8 cellular contexts compared by ENCODE assay signal in the genomic region with DNA sequence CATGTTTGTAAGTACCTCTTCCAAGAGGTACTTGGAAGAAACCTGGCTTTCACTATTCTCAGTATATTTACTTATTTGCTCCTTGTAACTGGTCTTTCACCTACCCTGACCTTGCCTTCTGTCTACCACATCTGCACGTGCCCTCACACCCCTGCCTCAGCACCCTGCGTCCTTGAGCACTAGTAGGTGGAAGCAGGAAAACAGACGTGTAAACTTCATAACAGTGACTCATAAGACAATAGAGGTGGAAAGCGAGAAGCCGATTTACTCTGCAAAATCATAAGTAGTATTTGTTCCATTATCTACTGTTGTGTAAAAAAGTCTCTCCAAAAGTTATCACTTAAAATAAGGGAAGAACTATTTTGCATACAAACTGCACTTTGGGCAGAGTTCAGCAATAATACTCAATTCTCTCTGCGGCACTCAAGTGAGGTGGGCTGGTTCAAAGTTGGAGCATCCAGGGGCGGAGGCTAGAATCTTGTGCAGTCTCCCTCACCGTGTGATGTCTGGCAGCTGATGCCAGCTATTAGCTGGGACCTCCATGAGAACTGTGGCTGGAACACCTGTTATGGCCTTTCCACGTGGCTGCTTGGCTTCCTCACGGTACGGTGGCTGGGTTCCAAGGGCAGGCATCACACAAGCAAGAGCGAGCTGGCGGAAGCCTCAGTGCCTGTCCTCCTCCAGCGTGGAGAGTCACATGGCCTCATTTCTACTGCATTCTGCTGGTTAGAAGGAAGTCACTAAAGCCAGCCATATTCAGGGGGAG. TPM values are rescaled to one million over a fixed set of nuclear protein-coding genes. Genes with fewer than 3 reads are reported as not detected.
DNase-seq lines count a peak whose midpoint lies in the region; ATAC-seq, FAIRE-seq and TF ChIP-seq lines count a peak whose summit lies in the region.

No MANE protein-coding gene starts in this region.

- no peaks in the 10 kb centered on the region for H3K9me3 ChIP-seq in SK-N-SH

- no peaks in the 10 kb centered on the region for H3K27me3 Mint-ChIP-seq in activated naive CD8-positive, alpha-beta T cell treated with anti-CD3 and anti-CD28 coated beads, Interleukin-2, amount 10 ng/mL, durations not matched to agents 7 days and 5 days

- H3F3A ChIP-seq in SK-N-SH (replicated peaks; ENCODE audit: insufficient read depth): peaks cover 2% of the 10 kb centered on the region

- ATAC-seq in HG03432 (IDR thresholded peaks at IDR 0.05; ENCODE audit: unreplicated experiment) (peak; percentile 67), left lobe of liver (peak; percentile 96), GM21526 (IDR thresholded peaks at IDR 0.05; ENCODE audit: low FRiP score, unreplicated experiment) (no peak), HG03565 (IDR thresholded peaks at IDR 0.05; ENCODE audit: unreplicated experiment) (no peak)
- ATAC-seq in activated naive CD8-positive, alpha-beta T cell treated with anti-CD3 and anti-CD28 coated beads, Interleukin-2, amount 10 ng/mL, durations not matched to agents 7 days and 5 days (ENCODE audit: low read depth): peak; percentile 97

- POLR2A ChIA-PET in SK-N-SH (lab: Yijun Ruan, JAX): no interaction called here
- POLR2A ChIA-PET in activated naive CD8-positive, alpha-beta T cell treated with anti-CD3 and anti-CD28 coated beads, Interleukin-2, amount 10 ng/mL, durations not matched to agents 7 days and 5 days (lab: Charles Lee): interaction anchor here (1.1 to 5.8 kb wide), 7 partner anchors 9 to 438 kb away, joined by 3 to 31 read pairs (median 7); a partner anchor contains a TSS

- H2AFZ ChIP-seq in SK-N-SH (ENCODE audit: low read depth): no peak overlapping the region

- H3K9me2 ChIP-seq in SK-N-SH: no peaks in the 10 kb centered on the region

- no peak for TF ChIP-seq CTCF in SK-N-SH (IDR thresholded peaks at IDR 0.05)

- DNase-seq in GM12891 (ENCODE audit: insufficient read length, low spot score) (peak; percentile 26), SK-N-SH (peak; percentile 32), left lobe of liver (ENCODE audit: low spot score) (peak; percentile 79)
- DNase-seq in activated naive CD8-positive, alpha-beta T cell treated with anti-CD3 and anti-CD28 coated beads, Interleukin-2, amount 10 ng/mL, durations not matched to agents 7 days and 5 days: peak; percentile 71
- peak; percentile 17 for DNase-seq in stimulated activated CD8-positive, alpha-beta memory T cell treated with anti-CD3 and anti-CD28 coated beads, Interleukin-15, amount 100 ng/mL, for 1 hour (ENCODE audit: low read depth)

- peak; percentile 91 for FAIRE-seq in GM12891 (lab: Jason Lieb, UNC)

- H3K4me1 ChIP-seq in SK-N-SH (ENCODE audit: control insufficient read depth in 1 of 2, insufficient read depth in 2 of 2, low read depth in 1 of 2, low read length in 1 of 2): peaks cover 10 to 11% of the 10 kb centered on the region in 2 experiments; a peak in 3 of 4 replicates

- H3K4me3 ChIP-seq in SK-N-SH (ENCODE audit: low read depth in 2 of 2, low read length in 1 of 2): no peak overlapping the region

- WGBS in SK-N-SH (ENCODE audit: low lambda C conversion rate): 58% methylated on average over 13 of the region's 14 CpGs

- TF ChIP-seq EP300 in SK-N-SH (IDR thresholded peaks at IDR 0.05; ENCODE audit: borderline replicate concordance in 1 of 2, low read depth in 1 of 2, low read length in 1 of 2): no peak

- no peaks in the 10 kb centered on the region for H3K9me3 Mint-ChIP-seq in activated naive CD8-positive, alpha-beta T cell treated with anti-CD3 and anti-CD28 coated beads, Interleukin-2, amount 10 ng/mL, durations not matched to agents 7 days and 5 days

- TF ChIP-seq POLR2A in GM12891 (IDR thresholded peaks at IDR 0.05; ENCODE audit: low read depth, low read length): peak; percentile 72

- H3K36me3 Mint-ChIP-seq in activated naive CD8-positive, alpha-beta T cell treated with anti-CD3 and anti-CD28 coated beads, Interleukin-2, amount 10 ng/mL, durations not matched to agents 7 days and 5 days: peaks cover 20% of the 10 kb centered on the region

- peak overlapping the region; percentile 5 to 45; a peak in 2 of 4 replicates for H3K27ac ChIP-seq in SK-N-SH (ENCODE audit: low read depth in 2 of 2, low read length in 1 of 2)

- peaks cover 4% of the 10 kb centered on the region; the same call in 1 of the 2 replicates for H4K20me1 ChIP-seq in SK-N-SH (ENCODE audit: insufficient read depth)

- CTCF ChIA-PET in SK-N-SH (lab: Yijun Ruan, JAX): interaction anchor here (1.7 kb wide), 1 partner anchor 18 kb away, joined by 5 read pairs; no protein-coding TSS in a partner anchor

- H3K4me1 Mint-ChIP-seq in activated naive CD8-positive, alpha-beta T cell treated with anti-CD3 and anti-CD28 coated beads, Interleukin-2, amount 10 ng/mL, durations not matched to agents 7 days and 5 days: peaks cover 41% of the 10 kb centered on the region

- TF ChIP-seq RAD21 in SK-N-SH (IDR thresholded peaks at IDR 0.05; ENCODE audit: low read length): no peak

- H3K4me3 Mint-ChIP-seq in activated naive CD8-positive, alpha-beta T cell treated with anti-CD3 and anti-CD28 coated beads, Interleukin-2, amount 10 ng/mL, durations not matched to agents 7 days and 5 days: peak overlapping the region; percentile 76

- H3K4me2 ChIP-seq in SK-N-SH: no peak overlapping the region

- H3K27ac Mint-ChIP-seq in activated naive CD8-positive, alpha-beta T cell treated with anti-CD3 and anti-CD28 coated beads, Interleukin-2, amount 10 ng/mL, durations not matched to agents 7 days and 5 days: peak overlapping the region; percentile 86

- H3K9ac ChIP-seq in SK-N-SH: no peak overlapping the region

- no peaks in the 10 kb centered on the region for H3K27me3 ChIP-seq in SK-N-SH (ENCODE audit: insufficient read depth)

- peaks cover 99% of the 10 kb centered on the region for H3K79me2 ChIP-seq in SK-N-SH (ENCODE audit: insufficient read depth)

- no peaks in the 10 kb centered on the region for H3K36me3 ChIP-seq in SK-N-SH (replicated peaks in 1 of 2; ENCODE audit: control insufficient read depth in 1 of 2, insufficient read depth in 2 of 2, low read length in 1 of 2)

TF ChIP-seq in GM12891, 5 proteins besides CTCF, POLR2A, EP300 and RAD21:
- TF ChIP-seq POU2F2 (IDR thresholded peaks at IDR 0.05; ENCODE audit: low read depth, low read length) (no peak), SPI1 (IDR thresholded peaks at IDR 0.05; ENCODE audit: low read depth, low read length) (no peak), TAF1 (IDR thresholded peaks at IDR 0.05; ENCODE audit: low read depth, low read length) (no peak), POLR2AphosphoS5 (IDR thresholded peaks at IDR 0.05; ENCODE audit: low read depth, low read length) (peak; percentile 48; the same call in 1 of the 2 replicates), PAX5 (IDR thresholded peaks at IDR 0.05; ENCODE audit: insufficient read depth, low read length, severe bottlenecking) (no peak)

TF ChIP-seq in SK-N-SH, 30 proteins besides CTCF, POLR2A, EP300 and RAD21 (continues in another document):
- no peak for TF ChIP-seq GATA2 (CRISPR knock-in tag; IDR thresholded peaks at IDR 0.05)
- TF ChIP-seq NFIC (IDR thresholded peaks at IDR 0.05; ENCODE audit: borderline replicate concordance): no peak
- TF ChIP-seq, protein P1, sequence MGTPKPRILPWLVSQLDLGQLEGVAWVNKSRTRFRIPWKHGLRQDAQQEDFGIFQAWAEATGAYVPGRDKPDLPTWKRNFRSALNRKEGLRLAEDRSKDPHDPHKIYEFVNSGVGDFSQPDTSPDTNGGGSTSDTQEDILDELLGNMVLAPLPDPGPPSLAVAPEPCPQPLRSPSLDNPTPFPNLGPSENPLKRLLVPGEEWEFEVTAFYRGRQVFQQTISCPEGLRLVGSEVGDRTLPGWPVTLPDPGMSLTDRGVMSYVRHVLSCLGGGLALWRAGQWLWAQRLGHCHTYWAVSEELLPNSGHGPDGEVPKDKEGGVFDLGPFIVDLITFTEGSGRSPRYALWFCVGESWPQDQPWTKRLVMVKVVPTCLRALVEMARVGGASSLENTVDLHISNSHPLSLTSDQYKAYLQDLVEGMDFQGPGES (IDR thresholded peaks at IDR 0.05; ENCODE audit: low read depth, low read length): no peak
- no peak for TF ChIP-seq RFX5 (IDR thresholded peaks at IDR 0.05; ENCODE audit: low read length)
- TF ChIP-seq RXRA (IDR thresholded peaks at IDR 0.05; ENCODE audit: borderline replicate concordance, low read depth): no peak
- no peak for TF ChIP-seq FOXJ3 (CRISPR knock-in tag; IDR thresholded peaks at IDR 0.05)
- TF ChIP-seq, protein P2, sequence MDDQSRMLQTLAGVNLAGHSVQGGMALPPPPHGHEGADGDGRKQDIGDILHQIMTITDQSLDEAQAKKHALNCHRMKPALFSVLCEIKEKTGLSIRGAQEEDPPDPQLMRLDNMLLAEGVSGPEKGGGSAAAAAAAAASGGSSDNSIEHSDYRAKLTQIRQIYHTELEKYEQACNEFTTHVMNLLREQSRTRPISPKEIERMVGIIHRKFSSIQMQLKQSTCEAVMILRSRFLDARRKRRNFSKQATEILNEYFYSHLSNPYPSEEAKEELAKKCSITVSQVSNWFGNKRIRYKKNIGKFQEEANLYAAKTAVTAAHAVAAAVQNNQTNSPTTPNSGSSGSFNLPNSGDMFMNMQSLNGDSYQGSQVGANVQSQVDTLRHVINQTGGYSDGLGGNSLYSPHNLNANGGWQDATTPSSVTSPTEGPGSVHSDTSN (IDR thresholded peaks at IDR 0.05): no peak

RNA-seq across cellular contexts. Expression of a gene that starts 30.4 kb away (rescaled TPM):
- 52.7 TPM for polyA plus RNA-seq in GM12891 (2012; ENCODE audit: low read depth, missing spikeins)
- polyA plus RNA-seq in SK-N-SH (2012; rRNA removed): 24.8 and 37.3 TPM in 2 replicates
- polyA plus RNA-seq in SK-N-SH (2012; cell fraction: cytosol; rRNA removed): 22.0 and 34.4 TPM in 2 replicates
- 63.3 and 63.4 TPM in 2 replicates for polyA plus RNA-seq in SK-N-SH (2012; cell fraction: nucleus; rRNA removed)
- 100 to 1,000 TPM; 138 to 162 TPM for total RNA-seq in activated naive CD8-positive, alpha-beta T cell treated with anti-CD3 and anti-CD28 coated beads, Interleukin-2, amount 10 ng/mL, durations not matched to agents 7 days and 5 days
- 5.8 TPM for total RNA-seq in left lobe of liver

RNA-seq across cellular contexts. Expression of a gene that starts 48.3 kb away (rescaled TPM):
- polyA plus RNA-seq in GM12891 (2012; ENCODE audit: low read depth, missing spikeins): 149 TPM
- polyA plus RNA-seq in SK-N-SH (2012; rRNA removed): 90.9 and 128 TPM in 2 replicates
- 118 and 127 TPM in 2 replicates for polyA plus RNA-seq in SK-N-SH (2012; cell fraction: cytosol; rRNA removed)
- polyA plus RNA-seq in SK-N-SH (2012; cell fraction: nucleus; rRNA removed): 148 and 167 TPM in 2 replicates
- total RNA-seq in activated naive CD8-positive, alpha-beta T cell treated with anti-CD3 and anti-CD28 coated beads, Interleukin-2, amount 10 ng/mL, durations not matched to agents 7 days and 5 days: 100 to 1,000 TPM; 231 to 246 TPM
- total RNA-seq in left lobe of liver: 79.6 TPM

RNA-seq across cellular contexts. Expression of a gene that starts 51.5 kb away (rescaled TPM):
- polyA plus RNA-seq in GM12891 (2012; ENCODE audit: low read depth, missing spikeins): 0.10 TPM
- polyA plus RNA-seq in SK-N-SH (2012; rRNA removed): 1.9 and 3.2 TPM in 2 replicates
- polyA plus RNA-seq in SK-N-SH (2012; cell fraction: cytosol; rRNA removed): 1.7 and 3.4 TPM in 2 replicates
- polyA plus RNA-seq in SK-N-SH (2012; cell fraction: nucleus; rRNA removed): 4.0 and 7.2 TPM in 2 replicates
- total RNA-seq in activated naive CD8-positive, alpha-beta T cell treated with anti-CD3 and anti-CD28 coated beads, Interleukin-2, amount 10 ng/mL, durations not matched to agents 7 days and 5 days: under 1 TPM; 0.14 to 0.44 TPM
- total RNA-seq in left lobe of liver: not detected

Comparison
In these comparisons a context has a peak if more than half of its experiments do, and no peak if none do; other contexts are left out.
1. DNase-seq: peak in every context shown above with its lines; median percentile 79 in left lobe of liver; 71 in activated naive CD8-positive, alpha-beta T cell treated with anti-CD3 and anti-CD28 coated beads, Interleukin-2, amount 10 ng/mL, durations not matched to agents 7 days and 5 days; 32 in SK-N-SH; 26 in GM12891; 17 in stimulated activated CD8-positive, alpha-beta memory T cell treated with anti-CD3 and anti-CD28 coated beads, Interleukin-15, amount 100 ng/mL, for 1 hour.
2. ATAC-seq: peak in HG03432 (single experiment), activated naive CD8-positive, alpha-beta T cell treated with anti-CD3 and anti-CD28 coated beads, Interleukin-2, amount 10 ng/mL, durations not matched to agents 7 days and 5 days (single experiment) and left lobe of liver (single experiment); none in GM21526 (single experiment) and HG03565 (single experiment).
3. RNA of a gene that starts 30.4 kb away (total RNA-seq): 138 to 162 TPM in activated naive CD8-positive, alpha-beta T cell treated with anti-CD3 and anti-CD28 coated beads, Interleukin-2, amount 10 ng/mL, durations not matched to agents 7 days and 5 days; 5.8 TPM in left lobe of liver (single experiment); every median in the first group is over 10 times any median in the second.